Comparison of ENCODE assay signal across 25 cellular contexts in genomic region chr17:67912088-67912487, GRCh38.
DNase-seq lines count a peak whose midpoint lies in the region; ATAC-seq, FAIRE-seq and TF ChIP-seq lines count a peak whose summit lies in the region.
"Had no signal": no experiment of that assay in that cellular context is flagged by ENCODE, and none has a peak within 500 bp of the region (broad histone marks: within the 10 kb centered on the region; RNA-seq: fewer than 3 reads in every experiment).

No MANE protein-coding gene starts in this region.

- no peaks in the 10 kb centered on the region for H3K27me3 Mint-ChIP-seq in activated CD4-positive, alpha-beta T cell treated with anti-CD3 and anti-CD28 coated beads, Interleukin-2, amount 10 ng/mL, durations not matched to agents 24 days and 14 days
- no peaks in the 10 kb centered on the region for H3K27me3 Mint-ChIP-seq in CD4-positive, alpha-beta memory T cell
- H3K27me3 Mint-ChIP-seq in natural killer cell treated with Interleukin-12 subunit alpha and Interleukin-12 subunit beta and Interleukin-15 and Interleukin-18, amount 100 ng/mL, for 72 hours = no peaks in the 10 kb centered on the region
- H3K27me3 Mint-ChIP-seq in T-helper 2 cell treated with Interferon-gamma antibody and Interleukin-4, amounts not matched to agents 5 μg/mL and 100 μg/mL, for 36 hours (ENCODE audit: low read depth) = no peaks in the 10 kb centered on the region

- no peak for TF ChIP-seq CTCF in GM12878 (IDR thresholded peaks at IDR 0.05 in 2 of 3, conservative IDR thresholded peaks at IDR 0.05 in 1 of 3; ENCODE audit: control insufficient read depth in 2 of 3, extremely low read depth in 1 of 3, insufficient read depth in 1 of 3, low read depth in 3 of 3, low read length in 3 of 3)

- H4K20me1 ChIP-seq in GM12878 (ENCODE audit: control insufficient read depth, insufficient read depth) = no peaks in the 10 kb centered on the region

- H3K4me1 ChIP-seq in CD4-positive, alpha-beta memory T cell (ENCODE audit: insufficient read depth, low read length) = no peaks in the 10 kb centered on the region
- no peaks in the 10 kb centered on the region for H3K4me1 ChIP-seq in GM12878 (ENCODE audit: control insufficient read depth, insufficient read depth, low read length)
- H3K4me1 ChIP-seq: HAP-1, SJCRH30 had no signal

- in situ Hi-C loops in GM12878 (cut with MboI) = loop anchor here (10.0 kb wide), 1 partner anchor 547 kb away; the partner anchor contains the start of gene PSMD12

- RAD21 ChIA-PET in GM12878 (lab: Charles Lee; ENCODE audit: unreplicated experiment) = no interaction called here

- no peak for TF ChIP-seq POLR2A in GM12878 (IDR thresholded peaks at IDR 0.05; ENCODE audit: low read depth, low read length)

- WGBS in GM12878 (ENCODE audit: insufficient coverage, insufficient replicate concordance, low lambda C conversion rate, missing lambda C conversion rate) = 93% methylated on average over 4 of the region's 4 CpGs

- no peak for TF ChIP-seq EP300 in GM12878 (IDR thresholded peaks at IDR 0.05; ENCODE audit: borderline replicate concordance in 1 of 2, control insufficient read depth in 1 of 2, low read depth in 2 of 2, low read length in 2 of 2)

- no peak overlapping the region for H3K4me2 ChIP-seq in GM12878 (ENCODE audit: control insufficient read depth, insufficient read depth)
- H3K4me2 ChIP-seq: GM23338, KMS-11 had no signal

- H2AFZ ChIP-seq in GM12878 (ENCODE audit: control insufficient read depth, low read depth, low read length) = no peak overlapping the region
- H2AFZ ChIP-seq: GM23338 had no signal

- SMC1A ChIA-PET in GM12878 (lab: Charles Lee; ENCODE audit: uncharacterized antibody, unreplicated experiment) = interaction anchor here (1.1 kb wide), 1 partner anchor 63 kb away, joined by 3 read pairs; no protein-coding TSS in a partner anchor

- H3K4me1 Mint-ChIP-seq in activated CD4-positive, alpha-beta T cell treated with anti-CD3 and anti-CD28 coated beads, Interleukin-2, amount 10 ng/mL, durations not matched to agents 24 days and 14 days = peaks cover 8% of the 10 kb centered on the region
- H3K4me1 Mint-ChIP-seq in CD4-positive, alpha-beta memory T cell = peaks cover 13 to 32% (median 22%) of the 10 kb centered on the region in 4 donors
- peaks cover 24 to 32% of the 10 kb centered on the region in 2 donors for H3K4me1 Mint-ChIP-seq in natural killer cell treated with Interleukin-12 subunit alpha and Interleukin-12 subunit beta and Interleukin-15 and Interleukin-18, amount 100 ng/mL, for 72 hours (ENCODE audit: low read depth in 2 of 2)
- peaks cover 11% of the 10 kb centered on the region for H3K4me1 Mint-ChIP-seq in T-helper 2 cell treated with Interferon-gamma antibody and Interleukin-4, amounts not matched to agents 5 μg/mL and 100 μg/mL, for 36 hours (ENCODE audit: low read depth)
- H3K4me1 Mint-ChIP-seq: GM23338 had no signal

- H3K4me3 ChIP-seq in CD4-positive, alpha-beta memory T cell (ENCODE audit: low read length in 2 of 2) = no peak overlapping the region
- H3K4me3 ChIP-seq in GM12878 = no peak overlapping the region
- H3K4me3 ChIP-seq: GM23338, HAP-1, SJCRH30 had no signal

- no peak for DNase-seq in activated CD4-positive, alpha-beta T cell treated with anti-CD3 and anti-CD28 coated beads, Interleukin-2, amount 10 ng/mL, durations not matched to agents 24 days and 14 days
- no peak for DNase-seq in activated CD4-positive, alpha-beta T cell treated with anti-CD3 and anti-CD28 coated beads for 48 hours
- DNase-seq in CD4-positive, alpha-beta memory T cell = no peak
- no peak for DNase-seq in GM12878 (ENCODE audit: low read depth, low spot score)
- no peak for DNase-seq in natural killer cell treated with Interleukin-12 subunit alpha and Interleukin-12 subunit beta and Interleukin-15 and Interleukin-18, amount 100 ng/mL, for 72 hours (ENCODE audit: low spot score)
- DNase-seq in T-helper 2 cell treated with Interferon-gamma antibody and Interleukin-4, amounts not matched to agents 5 μg/mL and 100 μg/mL, for 36 hours (ENCODE audit: low spot score) = no peak
- DNase-seq: AML-193, C1 segment of cervical spinal cord, EL, GF-D8, NCI-H1105, NCI-H146, NCI-H2081, NCI-H2171, NCI-H345, NCI-H524, NCI-H774, SJCRH30 had no signal

- no peak overlapping the region for H3K9ac ChIP-seq in GM12878 (ENCODE audit: control insufficient read depth, insufficient read depth, low read length)
- H3K9ac ChIP-seq: KMS-11 had no signal

- POLR2A ChIA-PET in CD4-positive, alpha-beta memory T cell (lab: Charles Lee; ENCODE audit: partially characterized antibody) = no interaction called here
- POLR2A ChIA-PET in GM12878 (lab: Charles Lee) = no interaction called here

- no peaks in the 10 kb centered on the region for H3K27me3 ChIP-seq in CD4-positive, alpha-beta memory T cell (ENCODE audit: insufficient read depth, low read length)
- no peaks in the 10 kb centered on the region for H3K27me3 ChIP-seq in GM12878 (replicated peaks in 1 of 2; ENCODE audit: control insufficient read depth in 2 of 2, insufficient read depth in 2 of 2, low read length in 1 of 2)
- H3K27me3 ChIP-seq: SJCRH30 had no signal

- CTCF ChIA-PET in CD4-positive, alpha-beta memory T cell (lab: Charles Lee; ENCODE audit: partially characterized antibody) = no interaction called here
- CTCF ChIA-PET in GM12878 (lab: Yijun Ruan, JAX) = no interaction called here

- TF ChIP-seq RAD21 in GM12878 (IDR thresholded peaks at IDR 0.05; ENCODE audit: insufficient read depth, low read depth, low read length) = no peak

- ATAC-seq in GM12878 (no peak), GM21528 (IDR thresholded peaks at IDR 0.05; ENCODE audit: low FRiP score, unreplicated experiment) (no peak), GM21360 (IDR thresholded peaks at IDR 0.05; ENCODE audit: unreplicated experiment) (no peak)
- no peak for ATAC-seq in natural killer cell treated with Interleukin-12 subunit alpha and Interleukin-12 subunit beta and Interleukin-15 and Interleukin-18, amount 100 ng/mL, for 72 hours
- ATAC-seq: GM23338 had no signal

- peaks cover 37% of the 10 kb centered on the region for H3K36me3 ChIP-seq in CD4-positive, alpha-beta memory T cell (ENCODE audit: insufficient read depth, low read length)
- H3K36me3 ChIP-seq in GM12878 (ENCODE audit: control insufficient read depth in 2 of 2, insufficient read depth in 2 of 2, low read length in 1 of 2) = peaks cover 0 to 38% of the 10 kb centered on the region in 2 experiments; a peak in 3 of 4 replicates

- BruUV-seq in GM12878 (replicated peaks; lab: Mats Ljungman, UMichigan) = no TSS peak

- H3K9me3 Mint-ChIP-seq in activated CD4-positive, alpha-beta T cell treated with anti-CD3 and anti-CD28 coated beads, Interleukin-2, amount 10 ng/mL, durations not matched to agents 24 days and 14 days = no peaks in the 10 kb centered on the region
- no peaks in the 10 kb centered on the region for H3K9me3 Mint-ChIP-seq in CD4-positive, alpha-beta memory T cell
- H3K9me3 Mint-ChIP-seq in natural killer cell treated with Interleukin-12 subunit alpha and Interleukin-12 subunit beta and Interleukin-15 and Interleukin-18, amount 100 ng/mL, for 72 hours = no peaks in the 10 kb centered on the region
- no peaks in the 10 kb centered on the region for H3K9me3 Mint-ChIP-seq in T-helper 2 cell treated with Interferon-gamma antibody and Interleukin-4, amounts not matched to agents 5 μg/mL and 100 μg/mL, for 36 hours
- H3K9me3 Mint-ChIP-seq: GM23338 had no signal

- H3K9me3 ChIP-seq in CD4-positive, alpha-beta memory T cell (ENCODE audit: control insufficient read depth in 1 of 2, low read length in 2 of 2) = no peaks in the 10 kb centered on the region
- H3K9me3 ChIP-seq in GM12878 (replicated peaks; ENCODE audit: control insufficient read depth, insufficient read depth, low read length) = no peaks in the 10 kb centered on the region
- H3K9me3 ChIP-seq: HAP-1, SJCRH30 had no signal

- FAIRE-seq in GM12878 (lab: Jason Lieb, UNC) = no peak
- FAIRE-seq: RCC 7860 had no signal

- H3K27ac ChIP-seq in CD4-positive, alpha-beta memory T cell (ENCODE audit: low read depth, low read length) = no peak overlapping the region
- H3K27ac ChIP-seq in GM12878 (ENCODE audit: control insufficient read depth, insufficient read depth) = no peak overlapping the region
- H3K27ac ChIP-seq: 22Rv1, KMS-11, SJCRH30 had no signal

- H3K36me3 Mint-ChIP-seq in activated CD4-positive, alpha-beta T cell treated with anti-CD3 and anti-CD28 coated beads, Interleukin-2, amount 10 ng/mL, durations not matched to agents 24 days and 14 days (ENCODE audit: low read depth) = peaks cover 51% of the 10 kb centered on the region
- H3K36me3 Mint-ChIP-seq in CD4-positive, alpha-beta memory T cell = peaks cover 55 to 69% of the 10 kb centered on the region in 2 donors
- H3K36me3 Mint-ChIP-seq in natural killer cell treated with Interleukin-12 subunit alpha and Interleukin-12 subunit beta and Interleukin-15 and Interleukin-18, amount 100 ng/mL, for 72 hours = peaks cover 26% of the 10 kb centered on the region
- H3K36me3 Mint-ChIP-seq in T-helper 2 cell treated with Interferon-gamma antibody and Interleukin-4, amounts not matched to agents 5 μg/mL and 100 μg/mL, for 36 hours (ENCODE audit: low read depth) = peaks cover 50% of the 10 kb centered on the region

- H3K79me2 ChIP-seq in GM12878 (ENCODE audit: control insufficient read depth, insufficient read depth, low read length) = no peaks in the 10 kb centered on the region

- H3K27ac Mint-ChIP-seq in activated CD4-positive, alpha-beta T cell treated with anti-CD3 and anti-CD28 coated beads, Interleukin-2, amount 10 ng/mL, durations not matched to agents 24 days and 14 days = peak overlapping the region; percentile 11
- peak overlapping the region in 4 of 7 donors; percentile 48 to 91 (median 68) for H3K27ac Mint-ChIP-seq in CD4-positive, alpha-beta memory T cell
- peak overlapping the region; percentile 64 to 73 for H3K27ac Mint-ChIP-seq in natural killer cell treated with Interleukin-12 subunit alpha and Interleukin-12 subunit beta and Interleukin-15 and Interleukin-18, amount 100 ng/mL, for 72 hours
- no peak overlapping the region for H3K27ac Mint-ChIP-seq in T-helper 2 cell treated with Interferon-gamma antibody and Interleukin-4, amounts not matched to agents 5 μg/mL and 100 μg/mL, for 36 hours
- H3K27ac Mint-ChIP-seq: GM23338 had no signal

- no peak overlapping the region for H3K4me3 Mint-ChIP-seq in activated CD4-positive, alpha-beta T cell treated with anti-CD3 and anti-CD28 coated beads, Interleukin-2, amount 10 ng/mL, durations not matched to agents 24 days and 14 days
- H3K4me3 Mint-ChIP-seq in CD4-positive, alpha-beta memory T cell = no peak overlapping the region
- peak overlapping the region; percentile 35 for H3K4me3 Mint-ChIP-seq in natural killer cell treated with Interleukin-12 subunit alpha and Interleukin-12 subunit beta and Interleukin-15 and Interleukin-18, amount 100 ng/mL, for 72 hours
- H3K4me3 Mint-ChIP-seq in T-helper 2 cell treated with Interferon-gamma antibody and Interleukin-4, amounts not matched to agents 5 μg/mL and 100 μg/mL, for 36 hours = no peak overlapping the region
- H3K4me3 Mint-ChIP-seq: GM23338 had no signal

- intact Hi-C loops in activated CD4-positive, alpha-beta T cell treated with anti-CD3 and anti-CD28 coated beads, Interleukin-2, amount 10 ng/mL, durations not matched to agents 24 days and 14 days (cut with micrococcal nuclease) = no loop called here
- intact Hi-C loops in CD4-positive, alpha-beta memory T cell (cut with micrococcal nuclease) = no loop called here
- intact Hi-C loops in GM12878 (cut with micrococcal nuclease; ENCODE audit: unreplicated experiment) = no loop called here

TF ChIP-seq in GM12878, 131 proteins besides CTCF, POLR2A, EP300 and RAD21 (continues in another document):
- no peak for TF ChIP-seq NR2F1 (conservative IDR thresholded peaks at IDR 0.05)
